Comparison of ENCODE assay signal across 22 cellular contexts in genomic region chr18:79490593-79491551, GRCh38.
DNase-seq lines count a peak whose midpoint lies in the region; ATAC-seq, FAIRE-seq and TF ChIP-seq lines count a peak whose summit lies in the region.
"Had no signal": no experiment of that assay in that cellular context is flagged by ENCODE, and none has a peak within 500 bp of the region (broad histone marks: within the 10 kb centered on the region; RNA-seq: fewer than 3 reads in every experiment).

No MANE protein-coding gene starts in this region.

- WGBS in psoas muscle, 3 donors = 91 to 93% (median 92%) methylated on average over 41 to 42 of the region's 42 CpGs

- FAIRE-seq in kidney (lab: Jason Lieb, UNC) = no peak
- FAIRE-seq: GM12891, TTC549 had no signal

- no peaks in the 10 kb centered on the region for H3K9me3 ChIP-seq in kidney (ENCODE audit: control insufficient read depth in 1 of 2, low read length in 2 of 2)
- no peaks in the 10 kb centered on the region for H3K9me3 ChIP-seq in psoas muscle
- H3K9me3 ChIP-seq: breast epithelium had no signal

- peaks cover 7% of the 10 kb centered on the region for H3K36me3 Mint-ChIP-seq in activated CD8-positive, alpha-beta memory T cell treated with anti-CD3 and anti-CD28 coated beads, Interleukin-2, amount 10 ng/mL, durations not matched to agents 7 days and 5 days
- H3K36me3 Mint-ChIP-seq in T-cell = peaks cover 18% of the 10 kb centered on the region

- TF ChIP-seq CTCF in kidney (IDR thresholded peaks at IDR 0.05; ENCODE audit: borderline replicate concordance, extremely low read depth, insufficient read depth) (no peak), psoas muscle (IDR thresholded peaks at IDR 0.05) (no peak)

- H3K36me3 ChIP-seq in kidney (ENCODE audit: control insufficient read depth in 1 of 2, insufficient read depth in 2 of 2, low read length in 2 of 2) = no peaks in the 10 kb centered on the region
- peaks cover 0 to 38% of the 10 kb centered on the region in 2 donors for H3K36me3 ChIP-seq in psoas muscle (ENCODE audit: insufficient read depth in 1 of 2, low read depth in 1 of 2)
- H3K36me3 ChIP-seq: breast epithelium had no signal

- CTCF ChIA-PET in activated CD8-positive, alpha-beta memory T cell treated with anti-CD3 and anti-CD28 coated beads, Interleukin-2, amount 10 ng/mL, durations not matched to agents 7 days and 5 days (lab: Charles Lee) = no interaction called here
- CTCF ChIA-PET in T-cell (lab: Charles Lee) = no interaction called here

- H3K27ac ChIP-seq in kidney (ENCODE audit: low read depth in 2 of 2, low read length in 2 of 2) (no peak overlapping the region), psoas muscle (no peak overlapping the region)
- H3K27ac ChIP-seq: breast epithelium, upper lobe of left lung had no signal

- H3K4me3 Mint-ChIP-seq in activated CD8-positive, alpha-beta memory T cell treated with anti-CD3 and anti-CD28 coated beads, Interleukin-2, amount 10 ng/mL, durations not matched to agents 7 days and 5 days = no peak overlapping the region
- peak overlapping the region in 1 of 3 donors; percentile 47 for H3K4me3 Mint-ChIP-seq in T-cell

- peak; percentile 11 for DNase-seq in activated CD8-positive, alpha-beta memory T cell treated with anti-CD3 and anti-CD28 coated beads, Interleukin-2, amount 50 U/mL, for 4 hours
- DNase-seq in activated CD8-positive, alpha-beta memory T cell treated with anti-CD3 and anti-CD28 coated beads, Interleukin-2, amount 10 ng/mL, durations not matched to agents 7 days and 5 days = no peak
- DNase-seq in T-cell (no peak), kidney (peak; percentile 66), psoas muscle (peak; percentile 10 to 46), NOMO-1 (lab: John Stamatoyannopoulos, UW; ENCODE audit: unreplicated experiment in 2 of 2) (no peak), NCI-H1417 (lab: John Stamatoyannopoulos, UW) (no peak)
- DNase-seq in stimulated activated naive CD4-positive, alpha-beta T cell treated with Interleukin-2 at 50 U/mL for 16 hours (lab: John Stamatoyannopoulos, UW) = no peak
- DNase-seq: activated CD4-positive, alpha-beta T cell treated with anti-CD3 and anti-CD28 coated beads, Interleukin-2, amount 50 U/mL, for 4 hours; activated gamma-delta T cell treated with Interleukin-2 at 50 U/mL for 16 hours; effector CD8-positive, alpha-beta T cell; HCEC 1CT; MM.1S; NCI-H2029 treated with DMSO at 0.1 percent for 48 hours; NCI-H510A treated with DMSO at 0.1 percent for 48 hours; stimulated activated CD4-positive, alpha-beta T cell treated with anti-CD3 and anti-CD28 coated beads, Interleukin-4, amount 100 ng/mL, for 4 hours had no signal

- peaks cover 10% of the 10 kb centered on the region for H3K4me1 Mint-ChIP-seq in activated CD8-positive, alpha-beta memory T cell treated with anti-CD3 and anti-CD28 coated beads, Interleukin-2, amount 10 ng/mL, durations not matched to agents 7 days and 5 days
- H3K4me1 Mint-ChIP-seq in T-cell = peaks cover 18 to 23% (median 21%) of the 10 kb centered on the region in 3 donors

- no peak overlapping the region for H3K27ac Mint-ChIP-seq in activated CD8-positive, alpha-beta memory T cell treated with anti-CD3 and anti-CD28 coated beads, Interleukin-2, amount 10 ng/mL, durations not matched to agents 7 days and 5 days
- peak overlapping the region; percentile 21 to 41 for H3K27ac Mint-ChIP-seq in T-cell

- no peak overlapping the region for H3K9ac ChIP-seq in kidney (ENCODE audit: low read length in 2 of 2)

- H3K4me3 ChIP-seq in kidney (ENCODE audit: low read length in 2 of 2) (no peak overlapping the region), psoas muscle (no peak overlapping the region)
- H3K4me3 ChIP-seq: breast epithelium, upper lobe of left lung had no signal

- H3K9me3 Mint-ChIP-seq in activated CD8-positive, alpha-beta memory T cell treated with anti-CD3 and anti-CD28 coated beads, Interleukin-2, amount 10 ng/mL, durations not matched to agents 7 days and 5 days (ENCODE audit: low read depth) = peaks cover 3% of the 10 kb centered on the region
- peaks cover 0 to 4% (median 0%) of the 10 kb centered on the region in 3 donors for H3K9me3 Mint-ChIP-seq in T-cell

- POLR2A ChIA-PET in T-cell (lab: Charles Lee) = no interaction called here

- no peaks in the 10 kb centered on the region for H3K4me1 ChIP-seq in kidney (ENCODE audit: control insufficient read depth in 1 of 2, insufficient read depth in 1 of 2, low read depth in 1 of 2, low read length in 2 of 2)
- H3K4me1 ChIP-seq in psoas muscle = peaks cover 10% of the 10 kb centered on the region
- H3K4me1 ChIP-seq: breast epithelium, upper lobe of left lung had no signal

- no peaks in the 10 kb centered on the region for H3K27me3 ChIP-seq in psoas muscle (ENCODE audit: insufficient read depth in 3 of 3, low read length in 2 of 3)
- H3K27me3 ChIP-seq: breast epithelium, upper lobe of left lung had no signal

- intact Hi-C loops in kidney (cut with DNase I) = no loop called here
- intact Hi-C loops in psoas muscle (cut with DNase I) = no loop called here

- ATAC-seq in activated CD8-positive, alpha-beta memory T cell treated with anti-CD3 and anti-CD28 coated beads, Interleukin-2, amount 10 ng/mL, durations not matched to agents 7 days and 5 days = no peak
- ATAC-seq in T-cell (replicated peaks in 1 of 4) = peak in 1 of 4 experiments; percentile 14
- ATAC-seq in psoas muscle = no peak
- ATAC-seq: left lobe of liver, SK-N-SH treated with all-trans-retinoic acid at 6 μM for 48 hours had no signal

- no peaks in the 10 kb centered on the region for H3K27me3 Mint-ChIP-seq in activated CD8-positive, alpha-beta memory T cell treated with anti-CD3 and anti-CD28 coated beads, Interleukin-2, amount 10 ng/mL, durations not matched to agents 7 days and 5 days
- H3K27me3 Mint-ChIP-seq in T-cell = no peaks in the 10 kb centered on the region

Comparison
In these comparisons a context has a peak if more than half of its experiments do, and no peak if none do; other contexts are left out.
1. DNase-seq: peak in activated CD8-positive, alpha-beta memory T cell treated with anti-CD3 and anti-CD28 coated beads, Interleukin-2, amount 50 U/mL, for 4 hours (single experiment), kidney (single experiment) and psoas muscle (2 of 2); none in activated CD8-positive, alpha-beta memory T cell treated with anti-CD3 and anti-CD28 coated beads, Interleukin-2, amount 10 ng/mL, durations not matched to agents 7 days and 5 days (single experiment), T-cell (0 of 34), stimulated activated naive CD4-positive, alpha-beta T cell treated with Interleukin-2 at 50 U/mL for 16 hours (single experiment), NOMO-1 (0 of 2) and NCI-H1417 (0 of 3).